In the genomic region with DNA sequence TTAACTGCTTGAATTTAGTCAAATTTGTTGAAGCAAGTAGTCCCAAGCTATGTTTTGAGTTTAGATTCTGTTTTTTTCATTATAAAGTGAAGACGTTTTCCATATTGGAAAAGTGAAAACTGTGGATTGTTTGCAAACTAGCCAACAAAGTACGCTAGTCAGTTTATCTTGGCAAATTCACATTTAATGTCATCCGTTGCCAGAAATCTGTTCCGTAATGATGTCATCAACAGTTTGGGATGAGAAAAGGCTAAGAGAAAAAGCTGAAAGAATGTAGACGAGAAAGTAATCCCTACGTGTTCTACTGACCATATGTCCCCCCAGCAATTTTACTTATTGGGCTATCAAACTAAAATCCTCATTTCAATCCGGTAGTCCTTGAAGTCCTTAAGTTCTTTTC, we compare ENCODE assay signal across 20 cellular contexts.
DNase-seq lines count a peak whose midpoint lies in the region; ATAC-seq, FAIRE-seq and TF ChIP-seq lines count a peak whose summit lies in the region.
"Had no signal": no experiment of that assay in that cellular context is flagged by ENCODE, and none has a peak within 500 bp of the region (broad histone marks: within the 10 kb centered on the region; RNA-seq: fewer than 3 reads in every experiment).

No MANE protein-coding gene starts in this region.

- no peak overlapping the region for H2AFZ ChIP-seq in MM.1S (ENCODE audit: low read length)

- no peaks in the 10 kb centered on the region for H3K9me3 Mint-ChIP-seq in activated naive CD8-positive, alpha-beta T cell treated with anti-CD3 and anti-CD28 coated beads for 36 hours
- no peaks in the 10 kb centered on the region for H3K9me3 Mint-ChIP-seq in activated CD8-positive, alpha-beta memory T cell treated with anti-CD3 and anti-CD28 coated beads, Interleukin-2, amount 10 ng/mL, durations not matched to agents 7 days and 5 days (ENCODE audit: low read depth)

- TF ChIP-seq CTCF in coronary artery (IDR thresholded peaks at IDR 0.05) (no peak), MM.1S (IDR thresholded peaks at IDR 0.05; ENCODE audit: low read length) (no peak)

- no peak for TF ChIP-seq POLR2A in H54 (IDR thresholded peaks at IDR 0.05; ENCODE audit: low read depth, low read length)

- no peaks in the 10 kb centered on the region for H3K36me3 ChIP-seq in MM.1S (replicated peaks; ENCODE audit: insufficient read depth, low read length)
- H3K36me3 ChIP-seq: BE2C, Peyer's patch had no signal

- no peaks in the 10 kb centered on the region for H3K27me3 Mint-ChIP-seq in activated naive CD8-positive, alpha-beta T cell treated with anti-CD3 and anti-CD28 coated beads for 36 hours
- no peaks in the 10 kb centered on the region for H3K27me3 Mint-ChIP-seq in activated CD8-positive, alpha-beta memory T cell treated with anti-CD3 and anti-CD28 coated beads, Interleukin-2, amount 10 ng/mL, durations not matched to agents 7 days and 5 days
- H3K27me3 Mint-ChIP-seq: CD4-positive, CD25-positive, alpha-beta regulatory T cell had no signal

- H3K4me3 ChIP-seq in coronary artery (peak overlapping the region; percentile 30), skeletal muscle cell (ENCODE audit: low read depth, low read length) (no peak overlapping the region), MM.1S (ENCODE audit: low read length) (no peak overlapping the region)
- H3K4me3 ChIP-seq: Peyer's patch had no signal

- H4K20me1 ChIP-seq in MM.1S (ENCODE audit: insufficient read depth, low read length), result no peaks in the 10 kb centered on the region

- H3K4me3 Mint-ChIP-seq in activated naive CD8-positive, alpha-beta T cell treated with anti-CD3 and anti-CD28 coated beads for 36 hours, result no peak overlapping the region
- H3K4me3 Mint-ChIP-seq in activated CD8-positive, alpha-beta memory T cell treated with anti-CD3 and anti-CD28 coated beads, Interleukin-2, amount 10 ng/mL, durations not matched to agents 7 days and 5 days, result no peak overlapping the region
- H3K4me3 Mint-ChIP-seq: CD4-positive, CD25-positive, alpha-beta regulatory T cell had no signal

- no peaks in the 10 kb centered on the region for H3F3A ChIP-seq in MM.1S (ENCODE audit: insufficient read depth, low read length)

- no peaks in the 10 kb centered on the region for H3K36me3 Mint-ChIP-seq in activated naive CD8-positive, alpha-beta T cell treated with anti-CD3 and anti-CD28 coated beads for 36 hours
- H3K36me3 Mint-ChIP-seq in activated CD8-positive, alpha-beta memory T cell treated with anti-CD3 and anti-CD28 coated beads, Interleukin-2, amount 10 ng/mL, durations not matched to agents 7 days and 5 days, result no peaks in the 10 kb centered on the region
- H3K36me3 Mint-ChIP-seq: CD4-positive, CD25-positive, alpha-beta regulatory T cell had no signal

- no peak for ATAC-seq in stimulated activated naive CD8-positive, alpha-beta T cell treated with anti-CD3 and anti-CD28 coated beads, Interleukin-15, Interleukin-2, amounts not matched to agents 100 U/mL and 50 U/mL, for 24 hours
- ATAC-seq in activated CD8-positive, alpha-beta memory T cell treated with anti-CD3 and anti-CD28 coated beads, Interleukin-2, amount 10 ng/mL, durations not matched to agents 7 days and 5 days, result no peak
- ATAC-seq: HCT116 had no signal

- DNase-seq in H54 (ENCODE audit: insufficient read length, low spot score) (no peak), coronary artery (ENCODE audit: low spot score) (no peak), fibroblast of the conjunctiva (ENCODE audit: low read depth) (peak; percentile 27), skeletal muscle cell (ENCODE audit: low read depth) (peak; percentile 25), MM.1S (no peak)
- no peak for DNase-seq in stimulated activated naive CD8-positive, alpha-beta T cell treated with anti-CD3 and anti-CD28 coated beads, Interleukin-15, Interleukin-2, amounts not matched to agents 100 U/mL and 50 U/mL, for 24 hours
- no peak for DNase-seq in activated naive CD8-positive, alpha-beta T cell treated with anti-CD3 and anti-CD28 coated beads for 36 hours
- DNase-seq in activated CD8-positive, alpha-beta memory T cell treated with anti-CD3 and anti-CD28 coated beads, Interleukin-2, amount 10 ng/mL, durations not matched to agents 7 days and 5 days, result no peak
- DNase-seq: BE2C; CD4-positive, CD25-positive, alpha-beta regulatory T cell; COR-L47; DMS153; GDM1; NCI-H1105 treated with DMSO at 0.1 percent for 48 hours; NCI-H1694 treated with DMSO at 0.1 percent for 48 hours; NCI-H748 treated with DMSO at 0.1 percent for 48 hours; NK-92 treated with Interleukin-12 subunit alpha and Interleukin-12 subunit beta, amount 100 ng/mL, for 24 hours; Peyer's patch had no signal

- H3K27ac Mint-ChIP-seq in activated naive CD8-positive, alpha-beta T cell treated with anti-CD3 and anti-CD28 coated beads for 36 hours, result no peak overlapping the region
- no peak overlapping the region for H3K27ac Mint-ChIP-seq in activated CD8-positive, alpha-beta memory T cell treated with anti-CD3 and anti-CD28 coated beads, Interleukin-2, amount 10 ng/mL, durations not matched to agents 7 days and 5 days
- H3K27ac Mint-ChIP-seq: CD4-positive, CD25-positive, alpha-beta regulatory T cell had no signal

- H3K4me1 Mint-ChIP-seq in activated naive CD8-positive, alpha-beta T cell treated with anti-CD3 and anti-CD28 coated beads for 36 hours, result no peaks in the 10 kb centered on the region
- H3K4me1 Mint-ChIP-seq in activated CD8-positive, alpha-beta memory T cell treated with anti-CD3 and anti-CD28 coated beads, Interleukin-2, amount 10 ng/mL, durations not matched to agents 7 days and 5 days, result no peaks in the 10 kb centered on the region
- H3K4me1 Mint-ChIP-seq: CD4-positive, CD25-positive, alpha-beta regulatory T cell had no signal

- H3K27ac ChIP-seq in coronary artery, result no peak overlapping the region
- no peak overlapping the region for H3K27ac ChIP-seq in MM.1S (ENCODE audit: low read length)
- H3K27ac ChIP-seq: Peyer's patch had no signal

- no peaks in the 10 kb centered on the region for H3K9me3 ChIP-seq in MM.1S (replicated peaks; ENCODE audit: insufficient read depth, low read length)
- H3K9me3 ChIP-seq: BE2C, Peyer's patch had no signal

- no peak overlapping the region for H3K9ac ChIP-seq in MM.1S (ENCODE audit: low read length)

- CTCF ChIA-PET in activated CD8-positive, alpha-beta memory T cell treated with anti-CD3 and anti-CD28 coated beads, Interleukin-2, amount 10 ng/mL, durations not matched to agents 7 days and 5 days (lab: Charles Lee), result no interaction called here

- no peaks in the 10 kb centered on the region for H3K27me3 ChIP-seq in MM.1S (replicated peaks; ENCODE audit: insufficient read depth, low read length)
- H3K27me3 ChIP-seq: BE2C, Peyer's patch had no signal

- no peaks in the 10 kb centered on the region for H3K4me1 ChIP-seq in MM.1S (ENCODE audit: low read length)
- H3K4me1 ChIP-seq: Peyer's patch had no signal

- H3K79me2 ChIP-seq in MM.1S (ENCODE audit: low read length), result no peaks in the 10 kb centered on the region

- H3K9me2 ChIP-seq in MM.1S (replicated peaks; ENCODE audit: insufficient read depth, low read length), result no peaks in the 10 kb centered on the region

- H3K4me2 ChIP-seq in MM.1S (ENCODE audit: low read depth, low read length), result no peak overlapping the region

- FAIRE-seq in H54 (lab: Jason Lieb, UNC), result peak; percentile 60
- FAIRE-seq: A204.1 had no signal

Comparison
In these comparisons a context has a peak if more than half of its experiments do, and no peak if none do; other contexts are left out.
1. DNase-seq: peak in fibroblast of the conjunctiva (single experiment) and skeletal muscle cell (single experiment); none in H54 (single experiment), coronary artery (single experiment), stimulated activated naive CD8-positive, alpha-beta T cell treated with anti-CD3 and anti-CD28 coated beads, Interleukin-15, Interleukin-2, amounts not matched to agents 100 U/mL and 50 U/mL, for 24 hours (single experiment), MM.1S (single experiment), activated naive CD8-positive, alpha-beta T cell treated with anti-CD3 and anti-CD28 coated beads for 36 hours (single experiment) and activated CD8-positive, alpha-beta memory T cell treated with anti-CD3 and anti-CD28 coated beads, Interleukin-2, amount 10 ng/mL, durations not matched to agents 7 days and 5 days (single experiment).